In genomic region chr2:241910604-241911520, GRCh38 we compare ENCODE assay signal across 21 cellular contexts. TPM values are rescaled to one million over a fixed set of nuclear protein-coding genes. Genes with fewer than 3 reads are reported as not detected.
"Had no signal": no experiment of that assay in that cellular context is flagged by ENCODE, and none has a peak within 500 bp of the region (broad histone marks: within the 10 kb centered on the region; RNA-seq: fewer than 3 reads in every experiment).

No MANE protein-coding gene starts in this region.

- H3K4me3 ChIP-seq: esophagus squamous epithelium, lower lobe of right lung, tibial nerve, uterus had no signal

- H3K27ac Mint-ChIP-seq: activated CD4-positive, alpha-beta memory T cell treated with anti-CD3 and anti-CD28 coated beads for 36 hours; activated CD8-positive, alpha-beta memory T cell treated with anti-CD3 and anti-CD28 coated beads, Interleukin-2, amount 10 ng/mL, durations not matched to agents 7 days and 5 days; activated T-cell treated with anti-CD3 and anti-CD28 coated beads, Interleukin-2, amount 50 U/mL, for 24 hours; dendritic cell treated with granulocyte-macrophage colony-stimulating factor and Interleukin-4, amounts not matched to agents 40 ng/mL and 50 ng/mL, for 4 days; natural killer cell; stimulated activated naive B cell treated with anti-CD40 and anti-IgM and Interleukin-4, amounts not matched to agents 10 μg/mL and 1 μg/mL and 100 μg/mL, for 72 hours; T-helper 17 cell had no signal

- H3K27me3 ChIP-seq: esophagus squamous epithelium, tibial nerve, uterus had no signal

- ATAC-seq: activated CD8-positive, alpha-beta memory T cell treated with anti-CD3 and anti-CD28 coated beads, Interleukin-2, amount 10 ng/mL, durations not matched to agents 7 days and 5 days; left colon; lower lobe of right lung; natural killer cell; stimulated activated naive B cell treated with anti-CD40 and anti-IgM and Interleukin-4, amounts not matched to agents 10 μg/mL and 1 μg/mL and 100 μg/mL, for 72 hours; T-helper 17 cell had no signal

- H3K27me3 Mint-ChIP-seq: activated CD4-positive, alpha-beta memory T cell treated with anti-CD3 and anti-CD28 coated beads for 36 hours; activated CD8-positive, alpha-beta memory T cell treated with anti-CD3 and anti-CD28 coated beads, Interleukin-2, amount 10 ng/mL, durations not matched to agents 7 days and 5 days; activated T-cell treated with anti-CD3 and anti-CD28 coated beads, Interleukin-2, amount 50 U/mL, for 24 hours; dendritic cell treated with granulocyte-macrophage colony-stimulating factor and Interleukin-4, amounts not matched to agents 40 ng/mL and 50 ng/mL, for 4 days; stimulated activated naive B cell treated with anti-CD40 and anti-IgM and Interleukin-4, amounts not matched to agents 10 μg/mL and 1 μg/mL and 100 μg/mL, for 72 hours; T-helper 17 cell had no signal

- H3K4me1 Mint-ChIP-seq: activated CD8-positive, alpha-beta memory T cell treated with anti-CD3 and anti-CD28 coated beads, Interleukin-2, amount 10 ng/mL, durations not matched to agents 7 days and 5 days had no signal

- H3K4me3 Mint-ChIP-seq: activated CD4-positive, alpha-beta memory T cell treated with anti-CD3 and anti-CD28 coated beads for 36 hours; activated CD8-positive, alpha-beta memory T cell treated with anti-CD3 and anti-CD28 coated beads, Interleukin-2, amount 10 ng/mL, durations not matched to agents 7 days and 5 days; activated T-cell treated with anti-CD3 and anti-CD28 coated beads, Interleukin-2, amount 50 U/mL, for 24 hours; dendritic cell treated with granulocyte-macrophage colony-stimulating factor and Interleukin-4, amounts not matched to agents 40 ng/mL and 50 ng/mL, for 4 days; natural killer cell; stimulated activated naive B cell treated with anti-CD40 and anti-IgM and Interleukin-4, amounts not matched to agents 10 μg/mL and 1 μg/mL and 100 μg/mL, for 72 hours; T-helper 17 cell had no signal

- H3K4me1 ChIP-seq: esophagus squamous epithelium, lower lobe of right lung, tibial nerve, uterus had no signal

- H3K27ac ChIP-seq: esophagus squamous epithelium, lower lobe of right lung, tibial nerve, uterus, WERI-Rb-1 had no signal

- H3K36me3 Mint-ChIP-seq: natural killer cell had no signal

- FAIRE-seq: bronchial epithelial cell had no signal

- H3K9me3 ChIP-seq: uterus had no signal

- H3K9me3 Mint-ChIP-seq: activated CD4-positive, alpha-beta memory T cell treated with anti-CD3 and anti-CD28 coated beads for 36 hours had no signal

- H3K36me3 ChIP-seq: esophagus squamous epithelium, lower lobe of right lung, tibial nerve, uterus had no signal

- DNase-seq: activated CD4-positive, alpha-beta memory T cell treated with anti-CD3 and anti-CD28 coated beads for 36 hours; activated CD8-positive, alpha-beta memory T cell treated with anti-CD3 and anti-CD28 coated beads, Interleukin-2, amount 10 ng/mL, durations not matched to agents 7 days and 5 days; activated effector memory CD4-positive, alpha-beta T cell treated with Interleukin-2 at 50 U/mL for 16 hours; activated naive CD4-positive, alpha-beta T cell treated with anti-CD3 and anti-CD28 coated beads, Interleukin-2, amount 50 U/mL, for 16 hours; effector memory CD4-positive, alpha-beta T cell; esophagus squamous epithelium; left colon; lower lobe of right lung; natural killer cell; retina; stimulated activated naive B cell treated with anti-CD40 and anti-IgM and Interleukin-4, amounts not matched to agents 10 μg/mL and 1 μg/mL and 100 μg/mL, for 72 hours; T-helper 17 cell; uterus; WERI-Rb-1 had no signal

RNA-seq across cellular contexts. Expression of gene RTP5, which starts 41.3 kb away (rescaled TPM):
- total RNA-seq: activated CD8-positive, alpha-beta memory T cell treated with anti-CD3 and anti-CD28 coated beads, Interleukin-2, amount 10 ng/mL, durations not matched to agents 7 days and 5 days; bronchial epithelial cell; fibroblast of villous mesenchyme; glomerular endothelial cell; left colon; lower lobe of right lung; tibial nerve had no signal

RNA-seq across cellular contexts. Expression of gene PDCD1, which starts 52.2 kb away (rescaled TPM):
- total RNA-seq: bronchial epithelial cell, cerebellum, fibroblast of villous mesenchyme, glomerular endothelial cell had no signal
